In genomic region chr1:235090406-235091069, GRCh38 we compare ENCODE assay signal across 1 cellular context.
TF ChIP-seq lines count a peak whose summit lies in the region.

No MANE protein-coding gene starts in this region.

TF ChIP-seq in K562, 482 proteins besides CTCF, POLR2A, EP300 and RAD21 (continued from another document and continues in another):
- no peak; the same call in 1 of the 2 replicates for TF ChIP-seq CREB3L1 (IDR thresholded peaks at IDR 0.05; ENCODE audit: borderline replicate concordance, low read depth)
- peak; percentile 19 for TF ChIP-seq TBP (optimal IDR thresholded peaks at IDR 0.05; ENCODE audit: low read depth, low read length)
- TF ChIP-seq FOXA3 (CRISPR knock-in tag; conservative IDR thresholded peaks at IDR 0.05 in 1 of 2, IDR thresholded peaks at IDR 0.05 in 1 of 2), result no peak
- no peak for TF ChIP-seq TAL1 (IDR thresholded peaks at IDR 0.05)
- no peak for TF ChIP-seq ZNF274 (IDR thresholded peaks at IDR 0.05; ENCODE audit: borderline replicate concordance, low read depth, low read length)
- no peak for TF ChIP-seq ZNF507 (tag; conservative IDR thresholded peaks at IDR 0.05)
- peak; percentile 44; the same call in 1 of the 2 replicates for TF ChIP-seq JUND (IDR thresholded peaks at IDR 0.05; ENCODE audit: borderline replicate concordance, low read depth, low read length)
- peak; percentile 33; the same call in 2 of the 3 replicates for TF ChIP-seq JUND (tag; IDR thresholded peaks at IDR 0.05; ENCODE audit: borderline replicate concordance, low read depth, low read length)
- TF ChIP-seq MEIS2 (IDR thresholded peaks at IDR 0.05; ENCODE audit: partially characterized antibody), result peak; percentile 100
- TF ChIP-seq GABPB2 (CRISPR knock-in tag; conservative IDR thresholded peaks at IDR 0.05), result no peak
- no peak for TF ChIP-seq DLX4 (CRISPR knock-in tag; IDR thresholded peaks at IDR 0.05)
- TF ChIP-seq, protein P1, sequence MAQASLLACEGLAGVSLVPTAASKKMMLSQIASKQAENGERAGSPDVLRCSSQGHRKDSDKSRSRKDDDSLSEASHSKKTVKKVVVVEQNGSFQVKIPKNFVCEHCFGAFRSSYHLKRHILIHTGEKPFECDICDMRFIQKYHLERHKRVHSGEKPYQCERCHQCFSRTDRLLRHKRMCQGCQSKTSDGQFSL (CRISPR knock-in tag; IDR thresholded peaks at IDR 0.05), result no peak
- TF ChIP-seq, protein P1 (tag; IDR thresholded peaks at IDR 0.05), result no peak
- 0 out of 2 replicates have a peak, but pooled peaks have one; percentile 18 for TF ChIP-seq MTA2 (IDR thresholded peaks at IDR 0.05; ENCODE audit: low read depth)
- no peak for TF ChIP-seq ZNF347 (CRISPR knock-in tag; IDR thresholded peaks at IDR 0.05; ENCODE audit: low read depth)
- TF ChIP-seq NCOA1 (IDR thresholded peaks at IDR 0.05; ENCODE audit: low read depth), result no peak
- no peak for TF ChIP-seq E2F5 (CRISPR knock-in tag; IDR thresholded peaks at IDR 0.05)
- TF ChIP-seq ATF7 (IDR thresholded peaks at IDR 0.05), result peak; percentile 76
- no peak for TF ChIP-seq FOXJ3 (CRISPR knock-in tag; IDR thresholded peaks at IDR 0.05)
- TF ChIP-seq RAD51 (IDR thresholded peaks at IDR 0.05; ENCODE audit: borderline replicate concordance, low read depth), result peak; percentile 81
- no peak for TF ChIP-seq TEAD2 (tag; IDR thresholded peaks at IDR 0.05)
- TF ChIP-seq CHD4 (IDR thresholded peaks at IDR 0.05; ENCODE audit: insufficient read depth, insufficient replicate concordance, low read depth, low read length, poor library complexity, severe bottlenecking), result no peak
- no peak for TF ChIP-seq HNRNPUL1 (IDR thresholded peaks at IDR 0.05; ENCODE audit: low read length)
- TF ChIP-seq NFRKB (IDR thresholded peaks at IDR 0.05; ENCODE audit: low read depth), result no peak
- TF ChIP-seq, protein P2, sequence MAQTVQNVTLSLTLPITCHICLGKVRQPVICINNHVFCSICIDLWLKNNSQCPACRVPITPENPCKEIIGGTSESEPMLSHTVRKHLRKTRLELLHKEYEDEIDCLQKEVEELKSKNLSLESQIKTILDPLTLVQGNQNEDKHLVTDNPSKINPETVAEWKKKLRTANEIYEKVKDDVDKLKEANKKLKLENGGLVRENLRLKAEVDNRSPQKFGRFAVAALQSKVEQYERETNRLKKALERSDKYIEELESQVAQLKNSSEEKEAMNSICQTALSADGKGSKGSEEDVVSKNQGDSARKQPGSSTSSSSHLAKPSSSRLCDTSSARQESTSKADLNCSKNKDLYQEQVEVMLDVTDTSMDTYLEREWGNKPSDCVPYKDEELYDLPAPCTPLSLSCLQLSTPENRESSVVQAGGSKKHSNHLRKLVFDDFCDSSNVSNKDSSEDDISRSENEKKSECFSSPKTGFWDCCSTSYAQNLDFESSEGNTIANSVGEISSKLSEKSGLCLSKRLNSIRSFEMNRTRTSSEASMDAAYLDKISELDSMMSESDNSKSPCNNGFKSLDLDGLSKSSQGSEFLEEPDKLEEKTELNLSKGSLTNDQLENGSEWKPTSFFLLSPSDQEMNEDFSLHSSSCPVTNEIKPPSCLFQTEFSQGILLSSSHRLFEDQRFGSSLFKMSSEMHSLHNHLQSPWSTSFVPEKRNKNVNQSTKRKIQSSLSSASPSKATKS (CRISPR knock-in tag; IDR thresholded peaks at IDR 0.05), result no peak
- TF ChIP-seq KAT2B (IDR thresholded peaks at IDR 0.05; ENCODE audit: low read depth, low read length), result no peak
- no peak for TF ChIP-seq ZNF778 (CRISPR knock-in tag; IDR thresholded peaks at IDR 0.05)
- TF ChIP-seq, protein P3, sequence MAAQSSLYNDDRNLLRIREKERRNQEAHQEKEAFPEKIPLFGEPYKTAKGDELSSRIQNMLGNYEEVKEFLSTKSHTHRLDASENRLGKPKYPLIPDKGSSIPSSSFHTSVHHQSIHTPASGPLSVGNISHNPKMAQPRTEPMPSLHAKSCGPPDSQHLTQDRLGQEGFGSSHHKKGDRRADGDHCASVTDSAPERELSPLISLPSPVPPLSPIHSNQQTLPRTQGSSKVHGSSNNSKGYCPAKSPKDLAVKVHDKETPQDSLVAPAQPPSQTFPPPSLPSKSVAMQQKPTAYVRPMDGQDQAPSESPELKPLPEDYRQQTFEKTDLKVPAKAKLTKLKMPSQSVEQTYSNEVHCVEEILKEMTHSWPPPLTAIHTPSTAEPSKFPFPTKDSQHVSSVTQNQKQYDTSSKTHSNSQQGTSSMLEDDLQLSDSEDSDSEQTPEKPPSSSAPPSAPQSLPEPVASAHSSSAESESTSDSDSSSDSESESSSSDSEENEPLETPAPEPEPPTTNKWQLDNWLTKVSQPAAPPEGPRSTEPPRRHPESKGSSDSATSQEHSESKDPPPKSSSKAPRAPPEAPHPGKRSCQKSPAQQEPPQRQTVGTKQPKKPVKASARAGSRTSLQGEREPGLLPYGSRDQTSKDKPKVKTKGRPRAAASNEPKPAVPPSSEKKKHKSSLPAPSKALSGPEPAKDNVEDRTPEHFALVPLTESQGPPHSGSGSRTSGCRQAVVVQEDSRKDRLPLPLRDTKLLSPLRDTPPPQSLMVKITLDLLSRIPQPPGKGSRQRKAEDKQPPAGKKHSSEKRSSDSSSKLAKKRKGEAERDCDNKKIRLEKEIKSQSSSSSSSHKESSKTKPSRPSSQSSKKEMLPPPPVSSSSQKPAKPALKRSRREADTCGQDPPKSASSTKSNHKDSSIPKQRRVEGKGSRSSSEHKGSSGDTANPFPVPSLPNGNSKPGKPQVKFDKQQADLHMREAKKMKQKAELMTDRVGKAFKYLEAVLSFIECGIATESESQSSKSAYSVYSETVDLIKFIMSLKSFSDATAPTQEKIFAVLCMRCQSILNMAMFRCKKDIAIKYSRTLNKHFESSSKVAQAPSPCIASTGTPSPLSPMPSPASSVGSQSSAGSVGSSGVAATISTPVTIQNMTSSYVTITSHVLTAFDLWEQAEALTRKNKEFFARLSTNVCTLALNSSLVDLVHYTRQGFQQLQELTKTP (IDR thresholded peaks at IDR 0.05; ENCODE audit: low read depth in 1 of 2, partially characterized antibody in 2 of 2), result peak in 1 of 2 experiments; percentile 57
- TF ChIP-seq ZC3H4 (CRISPR knock-in tag; IDR thresholded peaks at IDR 0.05; ENCODE audit: borderline replicate concordance), result no peak
- TF ChIP-seq ZNF592 (IDR thresholded peaks at IDR 0.05), result no peak
- TF ChIP-seq MAFG (tag; conservative IDR thresholded peaks at IDR 0.05), result peak; percentile 85
- TF ChIP-seq THAP12 (CRISPR knock-in tag; IDR thresholded peaks at IDR 0.05), result no peak; the same call in 1 of the 2 replicates
- TF ChIP-seq SFPQ (IDR thresholded peaks at IDR 0.05; ENCODE audit: low read depth, low read length), result no peak
- no peak for TF ChIP-seq ZNF436 (CRISPR knock-in tag; IDR thresholded peaks at IDR 0.05)
- TF ChIP-seq POLR3G (IDR thresholded peaks at IDR 0.05; ENCODE audit: extremely low read depth, insufficient read length, insufficient replicate concordance), result no peak
